Comparison of ENCODE assay signal across 11 cellular contexts in genomic region chr4:145736241-145736831, GRCh38. TPM values are rescaled to one million over a fixed set of nuclear protein-coding genes. Genes with fewer than 3 reads are reported as not detected.
A peak's percentile ranks its signal among the peaks of the same experiment; 100 is the strongest.
DNase-seq lines count a peak whose midpoint lies in the region; ATAC-seq and TF ChIP-seq lines count a peak whose summit lies in the region.
"Had no signal": no experiment of that assay in that cellular context is flagged by ENCODE, and none has a peak within 500 bp of the region (broad histone marks: within the 10 kb centered on the region; RNA-seq: fewer than 3 reads in every experiment).

No MANE protein-coding gene starts in this region.

- intact Hi-C loops in esophagus squamous epithelium (cut with DNase I) = no loop called here

- H3K36me3 Mint-ChIP-seq in immature natural killer cell = no peaks in the 10 kb centered on the region
- H3K36me3 Mint-ChIP-seq in activated T-cell treated with anti-CD3 and anti-CD28 coated beads, Interleukin-2, amount 50 U/mL, for 24 hours (ENCODE audit: low read depth) = no peaks in the 10 kb centered on the region
- H3K36me3 Mint-ChIP-seq: CD4-positive, alpha-beta memory T cell; natural killer cell treated with Interleukin-12 subunit alpha and Interleukin-12 subunit beta and Interleukin-15 and Interleukin-18, amount 100 ng/mL, for 72 hours had no signal

- no peak overlapping the region for H3K27ac Mint-ChIP-seq in immature natural killer cell
- no peak overlapping the region for H3K27ac Mint-ChIP-seq in activated T-cell treated with anti-CD3 and anti-CD28 coated beads, Interleukin-2, amount 50 U/mL, for 24 hours
- H3K27ac Mint-ChIP-seq: natural killer cell treated with Interleukin-12 subunit alpha and Interleukin-12 subunit beta and Interleukin-15 and Interleukin-18, amount 100 ng/mL, for 72 hours had no signal

- H3K4me1 ChIP-seq in esophagus squamous epithelium = peaks cover 11 to 52% (median 33%) of the 10 kb centered on the region in 3 donors

- peak; percentile 76 for DNase-seq in AG10803 (ENCODE audit: low read depth)
- DNase-seq in NCI-H446 treated with DMSO at 0.1 percent for 48 hours (lab: John Stamatoyannopoulos, UW) = peak; percentile 43
- no peak for DNase-seq in esophagus squamous epithelium (lab: John Stamatoyannopoulos, UW)
- peak; percentile 97 for DNase-seq in myocyte (ENCODE audit: low read depth)
- DNase-seq in NCI-H1694 (lab: John Stamatoyannopoulos, UW) = no peak
- DNase-seq in immature natural killer cell = no peak
- DNase-seq in activated T-cell treated with anti-CD3 and anti-CD28 coated beads, Interleukin-2, amount 50 U/mL, for 24 hours = no peak
- DNase-seq: activated CD4-positive, alpha-beta T cell treated with anti-CD3 and anti-CD28 coated beads, Interleukin-2, amount 50 U/mL, for 48 hours; CD4-positive, alpha-beta memory T cell had no signal

- H3K9me3 Mint-ChIP-seq in immature natural killer cell = no peaks in the 10 kb centered on the region
- no peaks in the 10 kb centered on the region for H3K9me3 Mint-ChIP-seq in activated T-cell treated with anti-CD3 and anti-CD28 coated beads, Interleukin-2, amount 50 U/mL, for 24 hours
- H3K9me3 Mint-ChIP-seq: CD4-positive, alpha-beta memory T cell; natural killer cell treated with Interleukin-12 subunit alpha and Interleukin-12 subunit beta and Interleukin-15 and Interleukin-18, amount 100 ng/mL, for 72 hours had no signal

- H3K4me1 Mint-ChIP-seq in immature natural killer cell = peaks cover 5 to 14% of the 10 kb centered on the region in 2 donors
- H3K4me1 Mint-ChIP-seq in activated T-cell treated with anti-CD3 and anti-CD28 coated beads, Interleukin-2, amount 50 U/mL, for 24 hours (ENCODE audit: low read depth) = peaks cover 25% of the 10 kb centered on the region

- TF ChIP-seq CTCF in AG10803 (conservative IDR thresholded peaks at IDR 0.05; ENCODE audit: low read length) (no peak), esophagus squamous epithelium (IDR thresholded peaks at IDR 0.05) (no peak)

- H3K27me3 ChIP-seq in esophagus squamous epithelium = no peaks in the 10 kb centered on the region

- H3K4me3 Mint-ChIP-seq in immature natural killer cell = no peak overlapping the region
- no peak overlapping the region for H3K4me3 Mint-ChIP-seq in activated T-cell treated with anti-CD3 and anti-CD28 coated beads, Interleukin-2, amount 50 U/mL, for 24 hours
- H3K4me3 Mint-ChIP-seq: CD4-positive, alpha-beta memory T cell; natural killer cell treated with Interleukin-12 subunit alpha and Interleukin-12 subunit beta and Interleukin-15 and Interleukin-18, amount 100 ng/mL, for 72 hours had no signal

- H3K27me3 Mint-ChIP-seq in immature natural killer cell (ENCODE audit: low read depth in 3 of 3) = peaks cover 0 to 5% (median 2%) of the 10 kb centered on the region in 3 donors
- H3K27me3 Mint-ChIP-seq in activated T-cell treated with anti-CD3 and anti-CD28 coated beads, Interleukin-2, amount 50 U/mL, for 24 hours = no peaks in the 10 kb centered on the region
- H3K27me3 Mint-ChIP-seq: CD4-positive, alpha-beta memory T cell had no signal

- H3K9me3 ChIP-seq in esophagus squamous epithelium = no peaks in the 10 kb centered on the region

- 56 to 60% methylated on average over 8 to 9 of the region's 9 CpGs for WGBS in esophagus squamous epithelium, 2 donors

- no peak for TF ChIP-seq POLR2A in esophagus squamous epithelium (IDR thresholded peaks at IDR 0.05)

- H3K36me3 ChIP-seq in esophagus squamous epithelium = no peaks in the 10 kb centered on the region

- no peak for ATAC-seq in HG03025 (IDR thresholded peaks at IDR 0.05; ENCODE audit: low FRiP score, unreplicated experiment)
- ATAC-seq: natural killer cell treated with Interleukin-12 subunit alpha and Interleukin-12 subunit beta and Interleukin-15 and Interleukin-18, amount 100 ng/mL, for 72 hours had no signal

- H3K27ac ChIP-seq in esophagus squamous epithelium = peak overlapping the region in 3 of 4 donors; percentile 51 to 98 (median 98)

- no peak overlapping the region for H3K4me3 ChIP-seq in AG10803 (ENCODE audit: low read length)
- H3K4me3 ChIP-seq in esophagus squamous epithelium = no peak overlapping the region

RNA-seq across cellular contexts. Expression of gene C4orf51, which starts 56.4 kb away (rescaled TPM):
- total RNA-seq in esophagus squamous epithelium (not detected), myocyte (not detected in 2 replicates)
- polyA plus RNA-seq in myocyte (2012) = not detected
- polyA plus RNA-seq in immature natural killer cell = not detected
- total RNA-seq: CD4-positive, alpha-beta memory T cell; natural killer cell treated with Interleukin-12 subunit alpha and Interleukin-12 subunit beta and Interleukin-15 and Interleukin-18, amount 100 ng/mL, for 72 hours had no signal
- polyA plus RNA-seq: CD4-positive, alpha-beta memory T cell had no signal

Comparison
In these comparisons a context has a peak if more than half of its experiments do, and no peak if none do; other contexts are left out.
1. DNase-seq: peak in AG10803 (single experiment), NCI-H446 treated with DMSO at 0.1 percent for 48 hours (single experiment) and myocyte (single experiment); none in esophagus squamous epithelium (single experiment), NCI-H1694 (single experiment), immature natural killer cell (0 of 3) and activated T-cell treated with anti-CD3 and anti-CD28 coated beads, Interleukin-2, amount 50 U/mL, for 24 hours (single experiment).